ENCODE assay signal across 1 cellular context in the genomic region with DNA sequence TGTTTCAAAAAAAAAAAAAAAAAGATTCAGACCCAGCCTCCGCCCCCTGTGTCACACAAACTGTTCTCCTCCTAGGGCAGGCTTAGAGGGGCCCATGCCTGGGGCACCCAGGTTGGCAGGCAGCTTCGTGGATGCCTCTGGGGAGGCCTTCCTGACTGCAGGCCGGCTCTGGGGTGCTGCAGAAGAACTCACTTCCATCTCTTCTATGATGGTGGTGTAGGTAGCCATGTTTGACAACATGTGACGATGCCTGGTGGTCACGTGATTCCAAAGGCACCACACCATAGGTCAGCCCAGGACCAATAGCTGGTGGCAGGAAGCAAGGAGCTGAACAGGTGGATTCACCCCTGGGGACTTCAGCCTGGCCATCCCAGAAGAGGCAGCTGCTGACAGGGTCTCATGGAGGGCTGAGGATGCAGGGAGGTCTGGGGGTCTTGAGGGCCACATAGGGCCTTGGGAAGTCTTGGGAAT.
A peak's percentile ranks its signal among the peaks of the same experiment; 100 is the strongest.
TF ChIP-seq lines count a peak whose summit lies in the region.

No MANE protein-coding gene starts in this region.

TF ChIP-seq in HEK293, 187 proteins besides CTCF, POLR2A, EP300 and RAD21 (continued from another document):
- TF ChIP-seq, protein P1, sequence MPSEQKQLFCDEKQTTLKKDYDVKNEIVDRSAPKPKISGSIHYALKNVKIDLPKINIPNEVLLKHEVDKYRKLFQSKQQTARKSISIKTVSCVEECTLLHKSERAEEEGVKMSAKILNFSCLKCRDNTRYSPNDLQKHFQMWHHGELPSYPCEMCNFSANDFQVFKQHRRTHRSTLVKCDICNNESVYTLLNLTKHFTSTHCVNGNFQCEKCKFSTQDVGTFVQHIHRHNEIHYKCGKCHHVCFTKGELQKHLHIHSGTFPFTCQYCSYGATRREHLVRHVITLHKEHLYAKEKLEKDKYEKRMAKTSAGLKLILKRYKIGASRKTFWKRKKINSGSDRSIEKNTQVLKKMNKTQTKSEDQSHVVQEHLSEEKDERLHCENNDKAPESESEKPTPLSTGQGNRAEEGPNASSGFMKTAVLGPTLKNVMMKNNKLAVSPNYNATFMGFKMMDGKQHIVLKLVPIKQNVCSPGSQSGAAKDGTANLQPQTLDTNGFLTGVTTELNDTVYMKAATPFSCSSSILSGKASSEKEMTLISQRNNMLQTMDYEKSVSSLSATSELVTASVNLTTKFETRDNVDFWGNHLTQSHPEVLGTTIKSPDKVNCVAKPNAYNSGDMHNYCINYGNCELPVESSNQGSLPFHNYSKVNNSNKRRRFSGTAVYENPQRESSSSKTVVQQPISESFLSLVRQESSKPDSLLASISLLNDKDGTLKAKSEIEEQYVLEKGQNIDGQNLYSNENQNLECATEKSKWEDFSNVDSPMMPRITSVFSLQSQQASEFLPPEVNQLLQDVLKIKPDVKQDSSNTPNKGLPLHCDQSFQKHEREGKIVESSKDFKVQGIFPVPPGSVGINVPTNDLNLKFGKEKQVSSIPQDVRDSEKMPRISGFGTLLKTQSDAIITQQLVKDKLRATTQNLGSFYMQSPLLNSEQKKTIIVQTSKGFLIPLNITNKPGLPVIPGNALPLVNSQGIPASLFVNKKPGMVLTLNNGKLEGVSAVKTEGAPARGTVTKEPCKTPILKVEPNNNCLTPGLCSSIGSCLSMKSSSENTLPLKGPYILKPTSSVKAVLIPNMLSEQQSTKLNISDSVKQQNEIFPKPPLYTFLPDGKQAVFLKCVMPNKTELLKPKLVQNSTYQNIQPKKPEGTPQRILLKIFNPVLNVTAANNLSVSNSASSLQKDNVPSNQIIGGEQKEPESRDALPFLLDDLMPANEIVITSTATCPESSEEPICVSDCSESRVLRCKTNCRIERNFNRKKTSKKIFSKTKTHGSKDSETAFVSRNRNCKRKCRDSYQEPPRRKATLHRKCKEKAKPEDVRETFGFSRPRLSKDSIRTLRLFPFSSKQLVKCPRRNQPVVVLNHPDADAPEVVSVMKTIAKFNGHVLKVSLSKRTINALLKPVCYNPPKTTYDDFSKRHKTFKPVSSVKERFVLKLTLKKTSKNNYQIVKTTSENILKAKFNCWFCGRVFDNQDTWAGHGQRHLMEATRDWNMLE (tag by site-specific recombination; conservative IDR thresholded peaks at IDR 0.05; ENCODE audit: low read depth), result peak; percentile 85
- peak; percentile 50 for TF ChIP-seq SP7 (tag by site-specific recombination; IDR thresholded peaks at IDR 0.05)
- TF ChIP-seq ZBTB17 (tag by site-specific recombination; IDR thresholded peaks at IDR 0.05), result peak; percentile 40; the same call in 1 of the 2 replicates
- TF ChIP-seq, protein P2, sequence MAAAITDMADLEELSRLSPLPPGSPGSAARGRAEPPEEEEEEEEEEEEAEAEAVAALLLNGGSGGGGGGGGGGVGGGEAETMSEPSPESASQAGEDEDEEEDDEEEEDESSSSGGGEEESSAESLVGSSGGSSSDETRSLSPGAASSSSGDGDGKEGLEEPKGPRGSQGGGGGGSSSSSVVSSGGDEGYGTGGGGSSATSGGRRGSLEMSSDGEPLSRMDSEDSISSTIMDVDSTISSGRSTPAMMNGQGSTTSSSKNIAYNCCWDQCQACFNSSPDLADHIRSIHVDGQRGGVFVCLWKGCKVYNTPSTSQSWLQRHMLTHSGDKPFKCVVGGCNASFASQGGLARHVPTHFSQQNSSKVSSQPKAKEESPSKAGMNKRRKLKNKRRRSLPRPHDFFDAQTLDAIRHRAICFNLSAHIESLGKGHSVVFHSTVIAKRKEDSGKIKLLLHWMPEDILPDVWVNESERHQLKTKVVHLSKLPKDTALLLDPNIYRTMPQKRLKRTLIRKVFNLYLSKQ (tag by site-specific recombination; IDR thresholded peaks at IDR 0.05; ENCODE audit: borderline replicate concordance), result no peak
- peak; percentile 30; the same call in 1 of the 2 replicates for TF ChIP-seq SP2 (tag by site-specific recombination; IDR thresholded peaks at IDR 0.05)
- peak; percentile 81 for TF ChIP-seq ZNF24 (tag by site-specific recombination; IDR thresholded peaks at IDR 0.05)
- TF ChIP-seq, protein P3, sequence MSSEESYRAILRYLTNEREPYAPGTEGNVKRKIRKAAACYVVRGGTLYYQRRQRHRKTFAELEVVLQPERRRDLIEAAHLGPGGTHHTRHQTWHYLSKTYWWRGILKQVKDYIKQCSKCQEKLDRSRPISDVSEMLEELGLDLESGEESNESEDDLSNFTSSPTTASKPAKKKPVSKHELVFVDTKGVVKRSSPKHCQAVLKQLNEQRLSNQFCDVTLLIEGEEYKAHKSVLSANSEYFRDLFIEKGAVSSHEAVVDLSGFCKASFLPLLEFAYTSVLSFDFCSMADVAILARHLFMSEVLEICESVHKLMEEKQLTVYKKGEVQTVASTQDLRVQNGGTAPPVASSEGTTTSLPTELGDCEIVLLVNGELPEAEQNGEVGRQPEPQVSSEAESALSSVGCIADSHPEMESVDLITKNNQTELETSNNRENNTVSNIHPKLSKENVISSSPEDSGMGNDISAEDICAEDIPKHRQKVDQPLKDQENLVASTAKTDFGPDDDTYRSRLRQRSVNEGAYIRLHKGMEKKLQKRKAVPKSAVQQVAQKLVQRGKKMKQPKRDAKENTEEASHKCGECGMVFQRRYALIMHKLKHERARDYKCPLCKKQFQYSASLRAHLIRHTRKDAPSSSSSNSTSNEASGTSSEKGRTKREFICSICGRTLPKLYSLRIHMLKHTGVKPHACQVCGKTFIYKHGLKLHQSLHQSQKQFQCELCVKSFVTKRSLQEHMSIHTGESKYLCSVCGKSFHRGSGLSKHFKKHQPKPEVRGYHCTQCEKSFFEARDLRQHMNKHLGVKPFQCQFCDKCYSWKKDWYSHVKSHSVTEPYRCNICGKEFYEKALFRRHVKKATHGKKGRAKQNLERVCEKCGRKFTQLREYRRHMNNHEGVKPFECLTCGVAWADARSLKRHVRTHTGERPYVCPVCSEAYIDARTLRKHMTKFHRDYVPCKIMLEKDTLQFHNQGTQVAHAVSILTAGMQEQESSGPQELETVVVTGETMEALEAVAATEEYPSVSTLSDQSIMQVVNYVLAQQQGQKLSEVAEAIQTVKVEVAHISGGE (tag by site-specific recombination; conservative IDR thresholded peaks at IDR 0.05; ENCODE audit: low read depth), result 0 out of 2 replicates have a peak, but pooled peaks have one; percentile 42
- TF ChIP-seq ZBTB8A (tag by site-specific recombination; IDR thresholded peaks at IDR 0.05), result peak; percentile 19; the same call in 1 of the 2 replicates
- peak; percentile 93 for TF ChIP-seq SCRT1 (tag by site-specific recombination; IDR thresholded peaks at IDR 0.05; ENCODE audit: borderline replicate concordance)
- TF ChIP-seq YY2 (tag by site-specific recombination; IDR thresholded peaks at IDR 0.05), result peak; percentile 86
- TF ChIP-seq ZNF76 (tag by site-specific recombination; IDR thresholded peaks at IDR 0.05; ENCODE audit: borderline replicate concordance, low read depth), result peak; percentile 17; the same call in 1 of the 2 replicates
- TF ChIP-seq ZNF629 (tag by site-specific recombination; IDR thresholded peaks at IDR 0.05), result peak; percentile 26; the same call in 1 of the 2 replicates
- no peak for TF ChIP-seq ZNF621 (tag by site-specific recombination; IDR thresholded peaks at IDR 0.05)
- TF ChIP-seq, protein P4, sequence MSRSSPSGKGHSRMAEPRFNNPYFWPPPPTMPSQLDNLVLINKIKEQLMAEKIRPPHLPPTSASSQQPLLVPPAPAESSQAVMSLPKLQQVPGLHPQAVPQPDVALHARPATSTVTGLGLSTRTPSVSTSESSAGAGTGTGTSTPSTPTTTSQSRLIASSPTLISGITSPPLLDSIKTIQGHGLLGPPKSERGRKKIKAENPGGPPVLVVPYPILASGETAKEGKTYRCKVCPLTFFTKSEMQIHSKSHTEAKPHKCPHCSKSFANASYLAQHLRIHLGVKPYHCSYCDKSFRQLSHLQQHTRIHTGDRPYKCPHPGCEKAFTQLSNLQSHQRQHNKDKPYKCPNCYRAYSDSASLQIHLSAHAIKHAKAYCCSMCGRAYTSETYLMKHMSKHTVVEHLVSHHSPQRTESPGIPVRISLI (tag by site-specific recombination; IDR thresholded peaks at IDR 0.05), result peak; percentile 61; the same call in 1 of the 2 replicates
- TF ChIP-seq KLF16 (tag by site-specific recombination; IDR thresholded peaks at IDR 0.05), result peak; percentile 49; the same call in 1 of the 2 replicates
- 0 out of 2 replicates have a peak, but pooled peaks have one; percentile 42 for TF ChIP-seq ZNF324 (tag by site-specific recombination; IDR thresholded peaks at IDR 0.05)
- TF ChIP-seq, protein P5, sequence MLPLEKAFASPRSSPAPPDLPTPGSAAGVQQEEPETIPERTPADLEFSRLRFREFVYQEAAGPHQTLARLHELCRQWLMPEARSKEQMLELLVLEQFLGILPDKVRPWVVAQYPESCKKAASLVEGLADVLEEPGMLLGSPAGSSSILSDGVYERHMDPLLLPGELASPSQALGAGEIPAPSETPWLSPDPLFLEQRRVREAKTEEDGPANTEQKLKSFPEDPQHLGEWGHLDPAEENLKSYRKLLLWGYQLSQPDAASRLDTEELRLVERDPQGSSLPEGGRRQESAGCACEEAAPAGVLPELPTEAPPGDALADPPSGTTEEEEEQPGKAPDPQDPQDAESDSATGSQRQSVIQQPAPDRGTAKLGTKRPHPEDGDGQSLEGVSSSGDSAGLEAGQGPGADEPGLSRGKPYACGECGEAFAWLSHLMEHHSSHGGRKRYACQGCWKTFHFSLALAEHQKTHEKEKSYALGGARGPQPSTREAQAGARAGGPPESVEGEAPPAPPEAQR (tag by site-specific recombination; IDR thresholded peaks at IDR 0.05), result 0 out of 2 replicates have a peak, but pooled peaks have one; percentile 50
- no peak for TF ChIP-seq ZNF248 (tag by site-specific recombination; IDR thresholded peaks at IDR 0.05)
- TF ChIP-seq, protein P6, sequence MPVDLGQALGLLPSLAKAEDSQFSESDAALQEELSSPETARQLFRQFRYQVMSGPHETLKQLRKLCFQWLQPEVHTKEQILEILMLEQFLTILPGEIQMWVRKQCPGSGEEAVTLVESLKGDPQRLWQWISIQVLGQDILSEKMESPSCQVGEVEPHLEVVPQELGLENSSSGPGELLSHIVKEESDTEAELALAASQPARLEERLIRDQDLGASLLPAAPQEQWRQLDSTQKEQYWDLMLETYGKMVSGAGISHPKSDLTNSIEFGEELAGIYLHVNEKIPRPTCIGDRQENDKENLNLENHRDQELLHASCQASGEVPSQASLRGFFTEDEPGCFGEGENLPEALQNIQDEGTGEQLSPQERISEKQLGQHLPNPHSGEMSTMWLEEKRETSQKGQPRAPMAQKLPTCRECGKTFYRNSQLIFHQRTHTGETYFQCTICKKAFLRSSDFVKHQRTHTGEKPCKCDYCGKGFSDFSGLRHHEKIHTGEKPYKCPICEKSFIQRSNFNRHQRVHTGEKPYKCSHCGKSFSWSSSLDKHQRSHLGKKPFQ (tag by site-specific recombination; IDR thresholded peaks at IDR 0.05), result no peak
- peak; percentile 90 for TF ChIP-seq YY1 (tag by site-specific recombination; IDR thresholded peaks at IDR 0.05)
